ENCODE assay signal across 7 cellular contexts in the genomic region with DNA sequence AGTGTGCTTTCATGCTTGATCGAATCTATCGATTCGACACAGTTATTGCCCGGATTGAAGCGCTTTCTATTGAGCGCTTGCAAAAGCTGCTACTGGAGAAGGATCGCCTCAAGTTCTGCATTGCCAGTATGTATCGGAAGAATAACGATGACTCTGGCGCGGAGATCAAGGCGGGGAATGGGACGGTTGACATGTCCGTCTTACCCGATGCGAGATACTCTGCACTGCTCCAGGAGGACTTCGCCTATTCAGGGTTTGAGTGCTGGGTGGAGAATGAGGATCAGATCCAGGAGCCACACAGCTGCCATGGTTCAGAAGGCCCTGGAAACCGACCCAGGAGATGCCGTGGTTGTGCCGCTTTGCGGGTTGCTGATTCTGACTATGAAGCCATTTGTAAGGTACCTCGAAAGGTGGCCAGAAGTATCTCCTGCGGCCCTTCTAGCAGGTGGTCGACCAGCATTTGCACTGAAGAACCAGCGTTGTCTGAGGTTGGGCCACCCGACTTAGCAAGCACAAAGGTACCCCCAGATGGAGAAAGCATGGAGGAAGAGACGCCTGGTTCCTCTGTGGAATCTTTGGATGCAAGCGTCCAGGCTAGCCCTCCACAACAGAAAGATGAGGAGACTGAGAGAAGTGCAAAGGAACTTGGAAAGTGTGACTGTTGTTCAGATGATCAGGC.
DNase-seq lines count a peak whose midpoint lies in the region; ATAC-seq and TF ChIP-seq lines count a peak whose summit lies in the region.
"Not testable (repeated sequence)": the region's sequence is repeated elsewhere in the genome, so short reads cannot be mapped to it uniquely, and the experiment has no call there.

No MANE protein-coding gene starts in this region.

- peak overlapping the region; percentile 81 to 89 for H3K4me3 Mint-ChIP-seq in activated T-cell treated with anti-CD3 and anti-CD28 coated beads, Interleukin-2, amount 50 U/mL, for 72 hours
- H3K4me3 Mint-ChIP-seq in endodermal cell, result peak overlapping the region; percentile 58

- H2AFZ ChIP-seq in OCI-LY3 (ENCODE audit: low read depth, low read length), result peak overlapping the region; percentile 81; the same call in 1 of the 2 replicates

- peak overlapping the region; percentile 87 for H3K4me2 ChIP-seq in OCI-LY3 (ENCODE audit: low read length)

- intact Hi-C loops in psoas muscle (cut with DNase I), result not testable (repeated sequence)

- peak; percentile 6 for ATAC-seq in HG03175 (IDR thresholded peaks at IDR 0.05; ENCODE audit: unreplicated experiment)
- ATAC-seq in activated T-cell treated with anti-CD3 and anti-CD28 coated beads, Interleukin-2, amount 50 U/mL, for 72 hours (replicated peaks in 1 of 2), result not testable (repeated sequence)
- peak in 1 of 4 donors; percentile 1 for ATAC-seq in psoas muscle

- not testable (repeated sequence) for H3K27me3 Mint-ChIP-seq in activated T-cell treated with anti-CD3 and anti-CD28 coated beads, Interleukin-2, amount 50 U/mL, for 72 hours (ENCODE audit: low read depth); endodermal cell (ENCODE audit: insufficient read depth)

- in situ Hi-C loops in GM13976 (cut with MboI; ENCODE audit: low sequenced_read_pairs, unreplicated experiment), result not testable (repeated sequence)

- not testable (repeated sequence) for H3K9me3 Mint-ChIP-seq in activated T-cell treated with anti-CD3 and anti-CD28 coated beads, Interleukin-2, amount 50 U/mL, for 72 hours; endodermal cell

- not testable (repeated sequence) for TF ChIP-seq CTCF in GM13976 (IDR thresholded peaks at IDR 0.05; ENCODE audit: borderline replicate concordance, control extremely low read depth, extremely low read depth, insufficient read depth, missing control alignments); OCI-LY3 (IDR thresholded peaks at IDR 0.05; ENCODE audit: low read depth, low read length); endodermal cell (conservative IDR thresholded peaks at IDR 0.05); psoas muscle (IDR thresholded peaks at IDR 0.05)

- peaks cover 11% of the 10 kb centered on the region for H3K4me1 Mint-ChIP-seq in activated T-cell treated with anti-CD3 and anti-CD28 coated beads, Interleukin-2, amount 50 U/mL, for 72 hours (ENCODE audit: low read depth)
- H3K4me1 Mint-ChIP-seq in endodermal cell, result not testable (repeated sequence)

- not testable (repeated sequence) for H3K36me3 Mint-ChIP-seq in activated T-cell treated with anti-CD3 and anti-CD28 coated beads, Interleukin-2, amount 50 U/mL, for 72 hours (ENCODE audit: insufficient read depth in 2 of 2); endodermal cell (ENCODE audit: low read depth)

- not testable (repeated sequence) for H3K4me1 ChIP-seq in OCI-LY3 (ENCODE audit: low read length); endodermal cell (ENCODE audit: control insufficient read depth, insufficient read depth, low read length); psoas muscle

- H3K9ac ChIP-seq in OCI-LY3 (ENCODE audit: low read length), result 0 out of 2 replicates have a peak overlapping the region, but pooled peaks have one; percentile 32
- H3K9ac ChIP-seq in endodermal cell (ENCODE audit: extremely low read depth, low read length, poor library complexity, severe bottlenecking), result not testable (repeated sequence)

- H3K4me3 ChIP-seq in OCI-LY3 (ENCODE audit: low read length) (peak overlapping the region; percentile 80), endodermal cell (ENCODE audit: low read length) (peak overlapping the region; percentile 78), psoas muscle (peak overlapping the region; percentile 42)

- peak; percentile 4 for DNase-seq in GM13976 (ENCODE audit: low spot score)
- DNase-seq in activated T-cell treated with anti-CD3 and anti-CD28 coated beads, Interleukin-2, amount 50 U/mL, for 72 hours, result peak; percentile 14 to 24
- DNase-seq in endodermal cell, result peak; percentile 62
- peak; percentile 29 for DNase-seq in kidney tubule cell (ENCODE audit: low spot score)
- DNase-seq in psoas muscle, result peak in 1 of 2 donors; percentile 19

- not testable (repeated sequence) for H3K36me3 ChIP-seq in OCI-LY3 (replicated peaks; ENCODE audit: low read depth, low read length); endodermal cell (ENCODE audit: control insufficient read depth, insufficient read depth, low read length); psoas muscle (ENCODE audit: insufficient read depth in 1 of 2, low read depth in 1 of 2)

- not testable (repeated sequence) for H3K27me3 ChIP-seq in OCI-LY3 (ENCODE audit: low read depth, low read length); endodermal cell (ENCODE audit: control insufficient read depth, insufficient read depth, low read length, poor library complexity, severe bottlenecking); psoas muscle (ENCODE audit: insufficient read depth in 3 of 3, low read length in 2 of 3)

- H3K27ac ChIP-seq in OCI-LY3 (ENCODE audit: low read length); endodermal cell (ENCODE audit: low read depth, low read length); psoas muscle: not testable (repeated sequence)

- WGBS in endodermal cell (ENCODE audit: insufficient coverage in 1 of 2, insufficient read length in 1 of 2), 2 experiments, result 12 to 42% methylated on average over 6 to 24 of the region's 28 CpGs
- 13 to 31% (median 18%) methylated on average over 24 of the region's 28 CpGs for WGBS in psoas muscle, 3 donors

- H3K9me3 ChIP-seq in OCI-LY3 (ENCODE audit: insufficient read depth, low read length); endodermal cell (ENCODE audit: control insufficient read depth, low read length); psoas muscle: not testable (repeated sequence)

- not testable (repeated sequence) for H3K79me2 ChIP-seq in OCI-LY3 (ENCODE audit: low read length)

- not testable (repeated sequence) for H4K20me1 ChIP-seq in OCI-LY3 (ENCODE audit: insufficient read depth, low read length)

- H3K27ac Mint-ChIP-seq in activated T-cell treated with anti-CD3 and anti-CD28 coated beads, Interleukin-2, amount 50 U/mL, for 72 hours; endodermal cell: not testable (repeated sequence)
